ENCODE assay signal across 8 cellular contexts in the genomic region with DNA sequence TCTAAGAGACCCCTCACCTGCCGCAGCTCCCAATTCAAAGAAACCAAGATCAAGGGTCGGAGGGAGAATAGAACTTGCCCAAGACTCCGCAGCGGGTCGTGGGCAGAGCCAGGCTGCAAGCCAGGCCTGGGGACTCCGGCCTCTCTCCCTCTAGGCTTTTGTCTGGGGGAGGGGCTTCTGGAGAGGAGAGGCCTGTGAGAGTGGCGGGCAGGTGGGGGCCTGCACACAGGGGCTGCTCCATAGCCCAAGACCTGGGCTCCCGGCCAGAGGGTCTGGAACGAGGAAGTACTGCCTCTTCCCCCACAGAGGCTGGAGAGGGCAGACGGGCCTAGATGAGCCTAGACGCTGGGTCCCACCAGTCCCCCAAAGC. TPM values are rescaled to one million over a fixed set of nuclear protein-coding genes. Genes with fewer than 3 reads are reported as not detected.
A peak's percentile ranks its signal among the peaks of the same experiment; 100 is the strongest.
DNase-seq lines count a peak whose midpoint lies in the region; ATAC-seq lines count a peak whose summit lies in the region.

No MANE protein-coding gene starts in this region.

- ATAC-seq in HG02981 (IDR thresholded peaks at IDR 0.05; ENCODE audit: unreplicated experiment) = no peak

- H3K27ac Mint-ChIP-seq in activated T-helper 2 cell treated with anti-CD3 and anti-CD28 coated beads, Interferon-gamma antibody, Interleukin-2, Interleukin-4, amounts not matched to agents 10 μg/mL and 5 μg/mL and 100 μg/mL, durations not matched to agents 14 hours and 24 hours and 36 hours = peak overlapping the region; percentile 99

- peaks cover 12 to 52% (median 49%) of the 10 kb centered on the region in 5 donors for H3K4me1 ChIP-seq in subcutaneous abdominal adipose tissue (ENCODE audit: control insufficient read depth in 5 of 5, insufficient read depth in 5 of 5, low read length in 5 of 5)

- DNase-seq in DMS 273 (lab: John Stamatoyannopoulos, UW; ENCODE audit: unreplicated experiment) = peak; percentile 43
- DNase-seq in DMS 273 treated with DMSO at 0.1 percent for 48 hours (lab: John Stamatoyannopoulos, UW) = no peak
- DNase-seq in activated T-helper 2 cell treated with anti-CD3 and anti-CD28 coated beads, Interferon-gamma antibody, Interleukin-2, Interleukin-4, amounts not matched to agents 10 μg/mL and 5 μg/mL and 100 μg/mL, durations not matched to agents 14 hours and 24 hours and 36 hours (ENCODE audit: low spot score) = no peak
- peak; percentile 84 for DNase-seq in left kidney (ENCODE audit: low read depth, low spot score)
- no peak for DNase-seq in NCI-H82 treated with DMSO at 0.1 percent for 48 hours (lab: John Stamatoyannopoulos, UW; ENCODE audit: unreplicated experiment)
- DNase-seq in NCI-H1417 (lab: John Stamatoyannopoulos, UW) = no peak

- H3K36me3 Mint-ChIP-seq in activated T-helper 2 cell treated with anti-CD3 and anti-CD28 coated beads, Interferon-gamma antibody, Interleukin-2, Interleukin-4, amounts not matched to agents 10 μg/mL and 5 μg/mL and 100 μg/mL, durations not matched to agents 14 hours and 24 hours and 36 hours (ENCODE audit: low read depth) = peaks cover 19% of the 10 kb centered on the region

- peaks cover 0 to 10% (median 6%) of the 10 kb centered on the region in 5 donors for H3K36me3 ChIP-seq in subcutaneous abdominal adipose tissue (ENCODE audit: control insufficient read depth in 5 of 5, insufficient read depth in 5 of 5, low read length in 5 of 5)

- peak overlapping the region in 3 of 5 donors; percentile 28 to 30 (median 29) for H3K4me3 ChIP-seq in subcutaneous abdominal adipose tissue (ENCODE audit: low read depth in 1 of 5, low read length in 5 of 5)

- H3K27me3 ChIP-seq in subcutaneous abdominal adipose tissue (ENCODE audit: control insufficient read depth in 5 of 5, insufficient read depth in 4 of 5, low read length in 5 of 5) = no peaks in the 10 kb centered on the region

- peaks cover 34% of the 10 kb centered on the region for H3K4me1 Mint-ChIP-seq in activated T-helper 2 cell treated with anti-CD3 and anti-CD28 coated beads, Interferon-gamma antibody, Interleukin-2, Interleukin-4, amounts not matched to agents 10 μg/mL and 5 μg/mL and 100 μg/mL, durations not matched to agents 14 hours and 24 hours and 36 hours (ENCODE audit: low read depth)

- H3K27me3 Mint-ChIP-seq in activated T-helper 2 cell treated with anti-CD3 and anti-CD28 coated beads, Interferon-gamma antibody, Interleukin-2, Interleukin-4, amounts not matched to agents 10 μg/mL and 5 μg/mL and 100 μg/mL, durations not matched to agents 14 hours and 24 hours and 36 hours (ENCODE audit: low read depth) = no peaks in the 10 kb centered on the region

- peak overlapping the region; percentile 88 for H3K4me3 Mint-ChIP-seq in activated T-helper 2 cell treated with anti-CD3 and anti-CD28 coated beads, Interferon-gamma antibody, Interleukin-2, Interleukin-4, amounts not matched to agents 10 μg/mL and 5 μg/mL and 100 μg/mL, durations not matched to agents 14 hours and 24 hours and 36 hours (ENCODE audit: low read depth)

- intact Hi-C loops in activated T-helper 2 cell treated with anti-CD3 and anti-CD28 coated beads, Interferon-gamma antibody, Interleukin-2, Interleukin-4, amounts not matched to agents 10 μg/mL and 5 μg/mL and 100 μg/mL, durations not matched to agents 14 hours and 24 hours and 36 hours (cut with micrococcal nuclease) = loop anchor here (2.0 kb wide), 1 partner anchor 14 kb away; no protein-coding TSS in a partner anchor

- H3K9me3 Mint-ChIP-seq in activated T-helper 2 cell treated with anti-CD3 and anti-CD28 coated beads, Interferon-gamma antibody, Interleukin-2, Interleukin-4, amounts not matched to agents 10 μg/mL and 5 μg/mL and 100 μg/mL, durations not matched to agents 14 hours and 24 hours and 36 hours = no peaks in the 10 kb centered on the region

- no peaks in the 10 kb centered on the region for H3K9me3 ChIP-seq in subcutaneous abdominal adipose tissue (ENCODE audit: control insufficient read depth in 5 of 5, low read length in 5 of 5)

- peak overlapping the region; percentile 67 for H3K27ac ChIP-seq in subcutaneous abdominal adipose tissue (ENCODE audit: low read depth, low read length)

- peak overlapping the region in 3 of 5 donors; percentile 33 to 70 (median 46) for H3K9ac ChIP-seq in subcutaneous abdominal adipose tissue (ENCODE audit: low read length in 5 of 5)

RNA-seq across cellular contexts. Expression of gene ST6GALNAC6, which starts 5.1 kb away (rescaled TPM):
- 60.3 and 60.7 TPM in 2 replicates for total RNA-seq in activated T-helper 2 cell treated with anti-CD3 and anti-CD28 coated beads, Interferon-gamma antibody, Interleukin-2, Interleukin-4, amounts not matched to agents 10 μg/mL and 5 μg/mL and 100 μg/mL, durations not matched to agents 14 hours and 24 hours and 36 hours

RNA-seq across cellular contexts. Expression of gene ST6GALNAC4, which starts 12.3 kb away (rescaled TPM):
- total RNA-seq in activated T-helper 2 cell treated with anti-CD3 and anti-CD28 coated beads, Interferon-gamma antibody, Interleukin-2, Interleukin-4, amounts not matched to agents 10 μg/mL and 5 μg/mL and 100 μg/mL, durations not matched to agents 14 hours and 24 hours and 36 hours = 25.6 and 28.7 TPM in 2 replicates

RNA-seq across cellular contexts. Expression of gene PIP5KL1, which starts 26.1 kb away (rescaled TPM):
- total RNA-seq in activated T-helper 2 cell treated with anti-CD3 and anti-CD28 coated beads, Interferon-gamma antibody, Interleukin-2, Interleukin-4, amounts not matched to agents 10 μg/mL and 5 μg/mL and 100 μg/mL, durations not matched to agents 14 hours and 24 hours and 36 hours = 1.4 and 3.4 TPM in 2 replicates

RNA-seq across cellular contexts. Expression of gene AK1, which starts 27.0 kb away (rescaled TPM):
- total RNA-seq in activated T-helper 2 cell treated with anti-CD3 and anti-CD28 coated beads, Interferon-gamma antibody, Interleukin-2, Interleukin-4, amounts not matched to agents 10 μg/mL and 5 μg/mL and 100 μg/mL, durations not matched to agents 14 hours and 24 hours and 36 hours = 19.6 and 21.0 TPM in 2 replicates

RNA-seq across cellular contexts. Expression of gene DPM2, which starts 33.2 kb away (rescaled TPM):
- total RNA-seq in activated T-helper 2 cell treated with anti-CD3 and anti-CD28 coated beads, Interferon-gamma antibody, Interleukin-2, Interleukin-4, amounts not matched to agents 10 μg/mL and 5 μg/mL and 100 μg/mL, durations not matched to agents 14 hours and 24 hours and 36 hours = 55.7 and 57.4 TPM in 2 replicates

Comparison
In these comparisons a context has a peak if more than half of its experiments do, and no peak if none do; other contexts are left out.
1. DNase-seq: peak in DMS 273 (single experiment) and left kidney (single experiment); none in DMS 273 treated with DMSO at 0.1 percent for 48 hours (single experiment), activated T-helper 2 cell treated with anti-CD3 and anti-CD28 coated beads, Interferon-gamma antibody, Interleukin-2, Interleukin-4, amounts not matched to agents 10 μg/mL and 5 μg/mL and 100 μg/mL, durations not matched to agents 14 hours and 24 hours and 36 hours (single experiment), NCI-H82 treated with DMSO at 0.1 percent for 48 hours (single experiment) and NCI-H1417 (0 of 3).